9 cellular contexts compared by ENCODE assay signal in genomic region chr12:55019784-55020183, GRCh38. TPM values are rescaled to one million over a fixed set of nuclear protein-coding genes. Genes with fewer than 3 reads are reported as not detected.
DNase-seq lines count a peak whose midpoint lies in the region; ATAC-seq, FAIRE-seq and TF ChIP-seq lines count a peak whose summit lies in the region.
"Had no signal": no experiment of that assay in that cellular context is flagged by ENCODE, and none has a peak within 500 bp of the region (broad histone marks: within the 10 kb centered on the region; RNA-seq: fewer than 3 reads in every experiment).

A gene with protein sequence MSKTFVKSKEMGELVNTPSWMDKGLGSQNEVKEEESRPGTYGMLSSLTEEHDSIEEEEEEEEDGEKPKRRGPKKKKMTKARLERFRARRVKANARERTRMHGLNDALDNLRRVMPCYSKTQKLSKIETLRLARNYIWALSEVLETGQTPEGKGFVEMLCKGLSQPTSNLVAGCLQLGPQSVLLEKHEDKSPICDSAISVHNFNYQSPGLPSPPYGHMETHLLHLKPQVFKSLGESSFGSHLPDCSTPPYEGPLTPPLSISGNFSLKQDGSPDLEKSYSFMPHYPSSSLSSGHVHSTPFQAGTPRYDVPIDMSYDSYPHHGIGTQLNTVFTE (plus strand): TSS chr12:55019974. CDS start chr12:55026440, 6,466 bp downstream.

- no peak within 1 kb of the TSS for H3K27ac ChIP-seq in astrocyte (ENCODE audit: low read depth, low read length)
- H3K27ac ChIP-seq: BLaER1 treated with 17β-estradiol and CSF1 and Interleukin-3, amounts not matched to agents 10 nM and 100 nM had no signal

- H3K27me3 Mint-ChIP-seq in activated CD4-positive, alpha-beta T cell treated with anti-CD3 and anti-CD28 coated beads, Interleukin-2, amount 10 ng/mL, durations not matched to agents 24 days and 14 days, result peaks cover 55% of the 10 kb centered on the region
- peaks cover 26% of the 10 kb centered on the region for H3K27me3 Mint-ChIP-seq in astrocyte (ENCODE audit: low read depth, unreplicated experiment)

- H3K9ac ChIP-seq in astrocyte (ENCODE audit: low read length), result no peak within 1 kb of the TSS
- H3K9ac ChIP-seq: BLaER1 treated with 17β-estradiol and CSF1 and Interleukin-3, amounts not matched to agents 10 nM and 100 nM had no signal

- no peaks in the 10 kb centered on the region for H3K9me3 ChIP-seq in astrocyte (ENCODE audit: insufficient read depth, low read depth, low read length)

- no peaks in the 10 kb centered on the region for H3K9me3 Mint-ChIP-seq in activated CD4-positive, alpha-beta T cell treated with anti-CD3 and anti-CD28 coated beads, Interleukin-2, amount 10 ng/mL, durations not matched to agents 24 days and 14 days
- no peaks in the 10 kb centered on the region for H3K9me3 Mint-ChIP-seq in astrocyte (ENCODE audit: unreplicated experiment)

- H3K4me1 Mint-ChIP-seq in activated CD4-positive, alpha-beta T cell treated with anti-CD3 and anti-CD28 coated beads, Interleukin-2, amount 10 ng/mL, durations not matched to agents 24 days and 14 days, result no peaks in the 10 kb centered on the region
- H3K4me1 Mint-ChIP-seq in astrocyte (ENCODE audit: low read depth, unreplicated experiment), result peaks cover 2% of the 10 kb centered on the region

- H2AFZ ChIP-seq in astrocyte (ENCODE audit: low read depth, low read length), result no peak within 1 kb of the TSS

- H3K36me3 Mint-ChIP-seq in activated CD4-positive, alpha-beta T cell treated with anti-CD3 and anti-CD28 coated beads, Interleukin-2, amount 10 ng/mL, durations not matched to agents 24 days and 14 days (ENCODE audit: low read depth), result no peaks in the 10 kb centered on the region
- H3K36me3 Mint-ChIP-seq in astrocyte (ENCODE audit: low read depth, unreplicated experiment), result no peaks in the 10 kb centered on the region

- H3K27ac Mint-ChIP-seq in activated CD4-positive, alpha-beta T cell treated with anti-CD3 and anti-CD28 coated beads, Interleukin-2, amount 10 ng/mL, durations not matched to agents 24 days and 14 days, result no peak within 1 kb of the TSS
- no peak within 1 kb of the TSS for H3K27ac Mint-ChIP-seq in astrocyte (ENCODE audit: unreplicated experiment)

- FAIRE-seq in astrocyte (lab: Jason Lieb, UNC), result no peak

- no peak for TF ChIP-seq CTCF in astrocyte (IDR thresholded peaks at IDR 0.05; ENCODE audit: insufficient read depth, low read depth, low read length)

- H3K4me3 Mint-ChIP-seq in activated CD4-positive, alpha-beta T cell treated with anti-CD3 and anti-CD28 coated beads, Interleukin-2, amount 10 ng/mL, durations not matched to agents 24 days and 14 days, result no peak within 1 kb of the TSS
- H3K4me3 Mint-ChIP-seq in astrocyte (ENCODE audit: unreplicated experiment), result peak within 1 kb of the TSS; percentile 74

- peak; percentile 67 for DNase-seq in activated CD4-positive, alpha-beta T cell treated with anti-CD3 and anti-CD28 coated beads, Interleukin-2, amount 10 ng/mL, durations not matched to agents 24 days and 14 days
- DNase-seq in activated CD4-positive, alpha-beta T cell treated with anti-CD3 and anti-CD28 coated beads, Interleukin-2, amount 50 U/mL, for 4 hours, result no peak
- DNase-seq in NCI-H2196 treated with DMSO at 0.1 percent for 48 hours (lab: John Stamatoyannopoulos, UW; ENCODE audit: unreplicated experiment) (peak; percentile 48), astrocyte (ENCODE audit: low read depth) (peak; percentile 60), iPS-NIHi7 (ENCODE audit: extremely low spot score) (peak; percentile 93), stromal cell of bone marrow (ENCODE audit: low read depth) (peak; percentile 39), SKM-1 treated with dmso at 0.1 percent for 144 hours (lab: John Stamatoyannopoulos, UW; ENCODE audit: unreplicated experiment) (no peak)

- no peaks in the 10 kb centered on the region for H3K36me3 ChIP-seq in astrocyte (ENCODE audit: insufficient read depth, low read length)
- H3K36me3 ChIP-seq: BLaER1 treated with 17β-estradiol and CSF1 and Interleukin-3, amounts not matched to agents 10 nM and 100 nM had no signal

- no peaks in the 10 kb centered on the region for H3K79me2 ChIP-seq in astrocyte (ENCODE audit: insufficient read depth, low read length)

- no peaks in the 10 kb centered on the region for H4K20me1 ChIP-seq in astrocyte (ENCODE audit: insufficient read depth, low read length)
- H4K20me1 ChIP-seq: BLaER1 treated with 17β-estradiol and CSF1 and Interleukin-3, amounts not matched to agents 10 nM and 100 nM had no signal

- H3K27me3 ChIP-seq in astrocyte (ENCODE audit: insufficient read depth, low read length), result no peaks in the 10 kb centered on the region
- H3K27me3 ChIP-seq: BLaER1 treated with 17β-estradiol and CSF1 and Interleukin-3, amounts not matched to agents 10 nM and 100 nM had no signal

- no peaks in the 10 kb centered on the region for H3K4me1 ChIP-seq in astrocyte (ENCODE audit: insufficient read depth, low read length)

- no peak within 1 kb of the TSS for H3K4me2 ChIP-seq in astrocyte (ENCODE audit: low read length)
- H3K4me2 ChIP-seq: BLaER1 treated with 17β-estradiol and CSF1 and Interleukin-3, amounts not matched to agents 10 nM and 100 nM had no signal

- intact Hi-C loops in activated CD4-positive, alpha-beta T cell treated with anti-CD3 and anti-CD28 coated beads, Interleukin-2, amount 10 ng/mL, durations not matched to agents 24 days and 14 days (cut with micrococcal nuclease), result no loop called here

- no peak for ATAC-seq in GM19455 (IDR thresholded peaks at IDR 0.05; ENCODE audit: unreplicated experiment)

- no peak within 1 kb of the TSS for H3K4me3 ChIP-seq in astrocyte (ENCODE audit: insufficient read depth, low read depth, low read length)
- H3K4me3 ChIP-seq: BLaER1 treated with 17β-estradiol and CSF1 and Interleukin-3, amounts not matched to agents 10 nM and 100 nM had no signal

RNA-seq across cellular contexts. Expression of the gene that starts here (rescaled TPM):
- not detected in 2 replicates for total RNA-seq in activated CD4-positive, alpha-beta T cell treated with anti-CD3 and anti-CD28 coated beads, Interleukin-2, amount 10 ng/mL, durations not matched to agents 24 days and 14 days
- total RNA-seq in astrocyte, result not detected in 2 replicates

Comparison
In these comparisons a context has a peak if more than half of its experiments do, and no peak if none do; other contexts are left out.
1. Peak in DNase-seq in activated CD4-positive, alpha-beta T cell treated with anti-CD3 and anti-CD28 coated beads, Interleukin-2, amount 10 ng/mL, durations not matched to agents 24 days and 14 days; RNA of the gene not detected or under 1 TPM.
2. Peak in DNase-seq in astrocyte; RNA of the gene not detected or under 1 TPM.
3. DNase-seq: peak in NCI-H2196 treated with DMSO at 0.1 percent for 48 hours (single experiment), iPS-NIHi7 (single experiment) and stromal cell of bone marrow (single experiment); none in activated CD4-positive, alpha-beta T cell treated with anti-CD3 and anti-CD28 coated beads, Interleukin-2, amount 50 U/mL, for 4 hours (0 of 2) and SKM-1 treated with dmso at 0.1 percent for 144 hours (single experiment).